Comparison of ENCODE assay signal across 1 cellular context in genomic region chr12:49060237-49061156, GRCh38.
A peak's percentile ranks its signal among the peaks of the same experiment; 100 is the strongest.
TF ChIP-seq lines count a peak whose summit lies in the region.

A gene with protein sequence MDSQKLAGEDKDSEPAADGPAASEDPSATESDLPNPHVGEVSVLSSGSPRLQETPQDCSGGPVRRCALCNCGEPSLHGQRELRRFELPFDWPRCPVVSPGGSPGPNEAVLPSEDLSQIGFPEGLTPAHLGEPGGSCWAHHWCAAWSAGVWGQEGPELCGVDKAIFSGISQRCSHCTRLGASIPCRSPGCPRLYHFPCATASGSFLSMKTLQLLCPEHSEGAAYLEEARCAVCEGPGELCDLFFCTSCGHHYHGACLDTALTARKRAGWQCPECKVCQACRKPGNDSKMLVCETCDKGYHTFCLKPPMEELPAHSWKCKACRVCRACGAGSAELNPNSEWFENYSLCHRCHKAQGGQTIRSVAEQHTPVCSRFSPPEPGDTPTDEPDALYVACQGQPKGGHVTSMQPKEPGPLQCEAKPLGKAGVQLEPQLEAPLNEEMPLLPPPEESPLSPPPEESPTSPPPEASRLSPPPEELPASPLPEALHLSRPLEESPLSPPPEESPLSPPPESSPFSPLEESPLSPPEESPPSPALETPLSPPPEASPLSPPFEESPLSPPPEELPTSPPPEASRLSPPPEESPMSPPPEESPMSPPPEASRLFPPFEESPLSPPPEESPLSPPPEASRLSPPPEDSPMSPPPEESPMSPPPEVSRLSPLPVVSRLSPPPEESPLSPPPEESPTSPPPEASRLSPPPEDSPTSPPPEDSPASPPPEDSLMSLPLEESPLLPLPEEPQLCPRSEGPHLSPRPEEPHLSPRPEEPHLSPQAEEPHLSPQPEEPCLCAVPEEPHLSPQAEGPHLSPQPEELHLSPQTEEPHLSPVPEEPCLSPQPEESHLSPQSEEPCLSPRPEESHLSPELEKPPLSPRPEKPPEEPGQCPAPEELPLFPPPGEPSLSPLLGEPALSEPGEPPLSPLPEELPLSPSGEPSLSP (N-terminal part only) (minus strand): TSS chr12:49060794. CDS start chr12:49055324, 5,470 bp downstream.

TF ChIP-seq in K562, 482 proteins besides CTCF, POLR2A, EP300 and RAD21 (continued from another document and continues in another):
- TF ChIP-seq, protein P1, sequence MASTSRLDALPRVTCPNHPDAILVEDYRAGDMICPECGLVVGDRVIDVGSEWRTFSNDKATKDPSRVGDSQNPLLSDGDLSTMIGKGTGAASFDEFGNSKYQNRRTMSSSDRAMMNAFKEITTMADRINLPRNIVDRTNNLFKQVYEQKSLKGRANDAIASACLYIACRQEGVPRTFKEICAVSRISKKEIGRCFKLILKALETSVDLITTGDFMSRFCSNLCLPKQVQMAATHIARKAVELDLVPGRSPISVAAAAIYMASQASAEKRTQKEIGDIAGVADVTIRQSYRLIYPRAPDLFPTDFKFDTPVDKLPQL (IDR thresholded peaks at IDR 0.05; ENCODE audit: extremely low read depth, insufficient read length), result no peak
- TF ChIP-seq FOXA1 (IDR thresholded peaks at IDR 0.05; ENCODE audit: borderline replicate concordance), result no peak
- peak; percentile 98 for TF ChIP-seq MAX (CRISPR knock-in tag; IDR thresholded peaks at IDR 0.05)
- TF ChIP-seq GTF2F1 (IDR thresholded peaks at IDR 0.05; ENCODE audit: low read depth, low read length), result peak; percentile 83; the same call in 1 of the 2 replicates
- peak; percentile 12; the same call in 1 of the 2 replicates for TF ChIP-seq SREBF1 (IDR thresholded peaks at IDR 0.05; ENCODE audit: borderline replicate concordance, low read depth, low read length)
- no peak for TF ChIP-seq PURB (CRISPR knock-in tag; IDR thresholded peaks at IDR 0.05; ENCODE audit: low read depth)
- TF ChIP-seq KAT8 (IDR thresholded peaks at IDR 0.05; ENCODE audit: low read depth), result no peak
- TF ChIP-seq SIRT6 (IDR thresholded peaks at IDR 0.05; ENCODE audit: low read depth, low read length), result no peak
- peak; percentile 57; the same call in 1 of the 2 replicates for TF ChIP-seq KLF1 (tag; IDR thresholded peaks at IDR 0.05)
- peak; percentile 97 for TF ChIP-seq ZNF740 (CRISPR knock-in tag; IDR thresholded peaks at IDR 0.05)
- TF ChIP-seq ZNF740 (tag; IDR thresholded peaks at IDR 0.05), result peak in 1 of 2 experiments; percentile 94; a peak in 2 of 4 replicates
- peak; percentile 67; the same call in 1 of the 2 replicates for TF ChIP-seq TCF7 (IDR thresholded peaks at IDR 0.05; ENCODE audit: borderline replicate concordance)
- TF ChIP-seq BRF1 (IDR thresholded peaks at IDR 0.05; ENCODE audit: borderline replicate concordance, extremely low read depth, insufficient read length), result no peak
- TF ChIP-seq HMG20B (CRISPR knock-in tag; IDR thresholded peaks at IDR 0.05), result no peak; the same call in 1 of the 2 replicates
- TF ChIP-seq ZFP1 (CRISPR knock-in tag; IDR thresholded peaks at IDR 0.05), result no peak
- TF ChIP-seq HBP1 (CRISPR knock-in tag; IDR thresholded peaks at IDR 0.05), result no peak
- no peak for TF ChIP-seq CEBPG (CRISPR knock-in tag; IDR thresholded peaks at IDR 0.05)
- TF ChIP-seq CEBPG (tag; conservative IDR thresholded peaks at IDR 0.05 in 1 of 2, IDR thresholded peaks at IDR 0.05 in 1 of 2), result no peak
- TF ChIP-seq RHOXF2B (CRISPR knock-in tag; conservative IDR thresholded peaks at IDR 0.05), result no peak; the same call in 1 of the 2 replicates
- no peak for TF ChIP-seq ZC3H4 (CRISPR knock-in tag; IDR thresholded peaks at IDR 0.05; ENCODE audit: borderline replicate concordance)
- TF ChIP-seq DACH1 (IDR thresholded peaks at IDR 0.05; ENCODE audit: partially characterized antibody), result no peak
- no peak for TF ChIP-seq ZNF384 (IDR thresholded peaks at IDR 0.05; ENCODE audit: low read depth, low read length)
- no peak for TF ChIP-seq CBX8 (IDR thresholded peaks at IDR 0.05; ENCODE audit: borderline replicate concordance, extremely low read depth, low read depth, low read length, poor library complexity, severe bottlenecking)
- TF ChIP-seq MAFF (IDR thresholded peaks at IDR 0.05; ENCODE audit: low read length), result peak; percentile 76
- TF ChIP-seq ZNF764 (CRISPR knock-in tag; IDR thresholded peaks at IDR 0.05; ENCODE audit: low read depth), result no peak
- TF ChIP-seq, protein P2, sequence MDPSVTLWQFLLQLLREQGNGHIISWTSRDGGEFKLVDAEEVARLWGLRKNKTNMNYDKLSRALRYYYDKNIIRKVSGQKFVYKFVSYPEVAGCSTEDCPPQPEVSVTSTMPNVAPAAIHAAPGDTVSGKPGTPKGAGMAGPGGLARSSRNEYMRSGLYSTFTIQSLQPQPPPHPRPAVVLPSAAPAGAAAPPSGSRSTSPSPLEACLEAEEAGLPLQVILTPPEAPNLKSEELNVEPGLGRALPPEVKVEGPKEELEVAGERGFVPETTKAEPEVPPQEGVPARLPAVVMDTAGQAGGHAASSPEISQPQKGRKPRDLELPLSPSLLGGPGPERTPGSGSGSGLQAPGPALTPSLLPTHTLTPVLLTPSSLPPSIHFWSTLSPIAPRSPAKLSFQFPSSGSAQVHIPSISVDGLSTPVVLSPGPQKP (CRISPR knock-in tag; IDR thresholded peaks at IDR 0.05), result no peak
- TF ChIP-seq SMARCE1 (IDR thresholded peaks at IDR 0.05), result peak; percentile 77
- TF ChIP-seq POLR3A (IDR thresholded peaks at IDR 0.05; ENCODE audit: borderline replicate concordance, extremely low read depth, insufficient read depth, insufficient read length), result no peak
- no peak for TF ChIP-seq ZBTB8A (IDR thresholded peaks at IDR 0.05; ENCODE audit: partially characterized antibody)
- peak; percentile 100 for TF ChIP-seq NFRKB (IDR thresholded peaks at IDR 0.05; ENCODE audit: low read depth)
- peak; percentile 76 for TF ChIP-seq LEF1 (IDR thresholded peaks at IDR 0.05)
- 0 out of 2 replicates have a peak, but pooled peaks have one; percentile 54 for TF ChIP-seq SRSF3 (IDR thresholded peaks at IDR 0.05; ENCODE audit: insufficient read depth, low read length)
- TF ChIP-seq ZNF217 (CRISPR knock-in tag; IDR thresholded peaks at IDR 0.05), result 0 out of 2 replicates have a peak, but pooled peaks have one; percentile 34
- no peak for TF ChIP-seq ZNF146 (CRISPR knock-in tag; IDR thresholded peaks at IDR 0.05; ENCODE audit: unreplicated experiment)
- TF ChIP-seq, protein P3, sequence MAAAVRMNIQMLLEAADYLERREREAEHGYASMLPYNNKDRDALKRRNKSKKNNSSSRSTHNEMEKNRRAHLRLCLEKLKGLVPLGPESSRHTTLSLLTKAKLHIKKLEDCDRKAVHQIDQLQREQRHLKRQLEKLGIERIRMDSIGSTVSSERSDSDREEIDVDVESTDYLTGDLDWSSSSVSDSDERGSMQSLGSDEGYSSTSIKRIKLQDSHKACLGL (CRISPR knock-in tag; IDR thresholded peaks at IDR 0.05; ENCODE audit: borderline replicate concordance, poor library complexity, severe bottlenecking), result peak; percentile 83
- no peak for TF ChIP-seq RERE (CRISPR knock-in tag; IDR thresholded peaks at IDR 0.05; ENCODE audit: borderline replicate concordance)
- no peak for TF ChIP-seq ZBTB34 (CRISPR knock-in tag; IDR thresholded peaks at IDR 0.05)
- TF ChIP-seq, protein P4, sequence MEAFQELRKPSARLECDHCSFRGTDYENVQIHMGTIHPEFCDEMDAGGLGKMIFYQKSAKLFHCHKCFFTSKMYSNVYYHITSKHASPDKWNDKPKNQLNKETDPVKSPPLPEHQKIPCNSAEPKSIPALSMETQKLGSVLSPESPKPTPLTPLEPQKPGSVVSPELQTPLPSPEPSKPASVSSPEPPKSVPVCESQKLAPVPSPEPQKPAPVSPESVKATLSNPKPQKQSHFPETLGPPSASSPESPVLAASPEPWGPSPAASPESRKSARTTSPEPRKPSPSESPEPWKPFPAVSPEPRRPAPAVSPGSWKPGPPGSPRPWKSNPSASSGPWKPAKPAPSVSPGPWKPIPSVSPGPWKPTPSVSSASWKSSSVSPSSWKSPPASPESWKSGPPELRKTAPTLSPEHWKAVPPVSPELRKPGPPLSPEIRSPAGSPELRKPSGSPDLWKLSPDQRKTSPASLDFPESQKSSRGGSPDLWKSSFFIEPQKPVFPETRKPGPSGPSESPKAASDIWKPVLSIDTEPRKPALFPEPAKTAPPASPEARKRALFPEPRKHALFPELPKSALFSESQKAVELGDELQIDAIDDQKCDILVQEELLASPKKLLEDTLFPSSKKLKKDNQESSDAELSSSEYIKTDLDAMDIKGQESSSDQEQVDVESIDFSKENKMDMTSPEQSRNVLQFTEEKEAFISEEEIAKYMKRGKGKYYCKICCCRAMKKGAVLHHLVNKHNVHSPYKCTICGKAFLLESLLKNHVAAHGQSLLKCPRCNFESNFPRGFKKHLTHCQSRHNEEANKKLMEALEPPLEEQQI (IDR thresholded peaks at IDR 0.05), result peak; percentile 42; the same call in 1 of the 2 replicates
